ENCODE assay signal across 9 cellular contexts in the genomic region with DNA sequence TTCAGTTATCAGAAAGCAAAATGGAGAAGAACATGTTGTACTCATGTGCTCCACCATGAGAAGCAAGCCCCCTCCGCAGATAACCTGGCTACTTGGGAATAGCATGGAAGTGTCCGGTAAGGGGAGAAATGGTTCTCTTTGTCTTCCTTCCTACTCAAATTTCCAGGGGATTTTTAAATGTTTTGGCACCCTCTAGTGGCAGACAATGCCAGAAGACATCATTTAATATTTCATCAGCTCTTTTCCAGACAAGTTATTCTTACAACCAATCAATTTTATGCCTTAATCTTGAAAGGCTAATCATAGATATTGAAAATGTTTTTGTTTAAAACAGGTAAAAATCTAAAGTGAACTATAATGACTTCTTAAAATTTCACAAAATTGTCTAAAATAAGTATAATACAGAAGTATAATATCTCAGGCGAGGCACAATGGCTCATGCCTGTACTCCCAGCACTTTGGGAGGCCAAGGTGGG. TPM values are rescaled to one million over a fixed set of nuclear protein-coding genes. Genes with fewer than 3 reads are reported as not detected.
DNase-seq lines count a peak whose midpoint lies in the region; ATAC-seq and TF ChIP-seq lines count a peak whose summit lies in the region.
"Had no signal": no experiment of that assay in that cellular context is flagged by ENCODE, and none has a peak within 500 bp of the region (broad histone marks: within the 10 kb centered on the region; RNA-seq: fewer than 3 reads in every experiment).

No MANE protein-coding gene starts in this region.

- H3K4me3 Mint-ChIP-seq in activated CD4-positive, alpha-beta memory T cell treated with anti-CD3 and anti-CD28 coated beads for 36 hours = no peak overlapping the region
- H3K4me3 Mint-ChIP-seq: activated naive CD4-positive, alpha-beta T cell treated with anti-CD3 and anti-CD28 coated beads, Interleukin-2, amount 50 U/mL, for 24 hours had no signal

- peaks cover 42% of the 10 kb centered on the region for H3K4me1 Mint-ChIP-seq in activated CD4-positive, alpha-beta memory T cell treated with anti-CD3 and anti-CD28 coated beads for 36 hours (ENCODE audit: low read depth)

- no peak overlapping the region for H3K27ac Mint-ChIP-seq in activated CD4-positive, alpha-beta memory T cell treated with anti-CD3 and anti-CD28 coated beads for 36 hours
- H3K27ac Mint-ChIP-seq: activated naive CD4-positive, alpha-beta T cell treated with anti-CD3 and anti-CD28 coated beads, Interleukin-2, amount 50 U/mL, for 24 hours had no signal

- H3K4me3 ChIP-seq in neutrophil (ENCODE audit: low read depth in 1 of 2, low read length in 1 of 2) = no peak overlapping the region

- H3K4me1 ChIP-seq in neutrophil (ENCODE audit: control insufficient read depth in 1 of 2, insufficient read depth in 1 of 2, low read depth in 1 of 2, low read length in 1 of 2) = no peaks in the 10 kb centered on the region

- intact Hi-C loops in activated CD4-positive, alpha-beta memory T cell treated with anti-CD3 and anti-CD28 coated beads for 36 hours (cut with micrococcal nuclease) = loop anchor here (1.0 kb wide), 4 partner anchors 40 to 225 kb away; no protein-coding TSS in a partner anchor

- peak; percentile 24 for TF ChIP-seq CTCF in neutrophil (IDR thresholded peaks at IDR 0.05)

- H3K9me3 Mint-ChIP-seq in activated CD4-positive, alpha-beta memory T cell treated with anti-CD3 and anti-CD28 coated beads for 36 hours = no peaks in the 10 kb centered on the region
- H3K9me3 Mint-ChIP-seq: activated naive CD4-positive, alpha-beta T cell treated with anti-CD3 and anti-CD28 coated beads, Interleukin-2, amount 50 U/mL, for 24 hours had no signal

- no peak overlapping the region for H3K27ac ChIP-seq in neutrophil

- peaks cover 1% of the 10 kb centered on the region for H3K27me3 Mint-ChIP-seq in activated CD4-positive, alpha-beta memory T cell treated with anti-CD3 and anti-CD28 coated beads for 36 hours
- H3K27me3 Mint-ChIP-seq: activated naive CD4-positive, alpha-beta T cell treated with anti-CD3 and anti-CD28 coated beads, Interleukin-2, amount 50 U/mL, for 24 hours had no signal

- H3K36me3 ChIP-seq in neutrophil = no peaks in the 10 kb centered on the region

- POLR2A ChIA-PET in activated CD4-positive, alpha-beta memory T cell treated with anti-CD3 and anti-CD28 coated beads for 36 hours (lab: Charles Lee) = interaction anchor here (1.3 kb wide), 1 partner anchor 96 kb away, joined by 3 read pairs; no protein-coding TSS in a partner anchor

- CTCF ChIA-PET in activated CD4-positive, alpha-beta memory T cell treated with anti-CD3 and anti-CD28 coated beads for 36 hours (lab: Charles Lee) = interaction anchor here (0.5 to 26.3 kb wide), 45 partner anchors 10 to 1850 kb away, joined by 3 to 372 read pairs (median 4); a partner anchor contains a TSS

- H3K9me3 ChIP-seq in neutrophil = no peaks in the 10 kb centered on the region

- no peaks in the 10 kb centered on the region for H3K36me3 Mint-ChIP-seq in activated CD4-positive, alpha-beta memory T cell treated with anti-CD3 and anti-CD28 coated beads for 36 hours

- no peak for ATAC-seq in GM21526 (IDR thresholded peaks at IDR 0.05; ENCODE audit: low FRiP score, unreplicated experiment)
- ATAC-seq in GM18520 (IDR thresholded peaks at IDR 0.05; ENCODE audit: unreplicated experiment) = no peak

- no peaks in the 10 kb centered on the region for H3K27me3 ChIP-seq in neutrophil

- DNase-seq in D341Med (ENCODE audit: low spot score) = peak; percentile 60
- peak; percentile 18 for DNase-seq in HK-2 (ENCODE audit: unreplicated experiment)
- DNase-seq in NCI-H69 (lab: John Stamatoyannopoulos, UW) = peak; percentile 85
- DNase-seq in activated CD4-positive, alpha-beta memory T cell treated with anti-CD3 and anti-CD28 coated beads for 36 hours = peak; percentile 28
- peak; percentile 94 for DNase-seq in fibroblast of peridontal ligament (ENCODE audit: extremely low read depth)

RNA-seq across cellular contexts. Expression of a gene that starts 15.7 kb away (rescaled TPM):
- total RNA-seq in activated CD4-positive, alpha-beta memory T cell treated with anti-CD3 and anti-CD28 coated beads for 36 hours = under 1 TPM; 0.24 TPM

RNA-seq across cellular contexts. Expression of a gene that starts 28.6 kb away (rescaled TPM):
- 1 to 10 TPM; 1.6 to 1.7 TPM for total RNA-seq in activated CD4-positive, alpha-beta memory T cell treated with anti-CD3 and anti-CD28 coated beads for 36 hours

Comparison
In these comparisons a context has a peak if more than half of its experiments do, and no peak if none do; other contexts are left out.
1. DNase-seq: peak in every context shown above with its lines; median percentile 94 in fibroblast of peridontal ligament; 85 in NCI-H69; 60 in D341Med; 28 in activated CD4-positive, alpha-beta memory T cell treated with anti-CD3 and anti-CD28 coated beads for 36 hours; 18 in HK-2.